In genomic region chr20:4568560-4568959, GRCh38 we compare ENCODE assay signal across 7 cellular contexts.
"Had no signal": no experiment of that assay in that cellular context is flagged by ENCODE, and none has a peak within 500 bp of the region (broad histone marks: within the 10 kb centered on the region; RNA-seq: fewer than 3 reads in every experiment).

No MANE protein-coding gene starts in this region.

- H3K27ac Mint-ChIP-seq: GM23338, H9 had no signal

- H3K4me1 Mint-ChIP-seq: IgD-negative memory B cell had no signal

- DNase-seq: H9, HCEC 1CT had no signal

- H2AFZ ChIP-seq: GM23338 had no signal

- H3K4me3 Mint-ChIP-seq: GM23338, H9, IgD-negative memory B cell had no signal

- FAIRE-seq: H1, H54, HTR-8/SVneo had no signal

- H3K4me2 ChIP-seq: GM23338 had no signal

- H3K4me3 ChIP-seq: GM23338 had no signal
